Comparison of ENCODE assay signal across 28 cellular contexts in the genomic region with DNA sequence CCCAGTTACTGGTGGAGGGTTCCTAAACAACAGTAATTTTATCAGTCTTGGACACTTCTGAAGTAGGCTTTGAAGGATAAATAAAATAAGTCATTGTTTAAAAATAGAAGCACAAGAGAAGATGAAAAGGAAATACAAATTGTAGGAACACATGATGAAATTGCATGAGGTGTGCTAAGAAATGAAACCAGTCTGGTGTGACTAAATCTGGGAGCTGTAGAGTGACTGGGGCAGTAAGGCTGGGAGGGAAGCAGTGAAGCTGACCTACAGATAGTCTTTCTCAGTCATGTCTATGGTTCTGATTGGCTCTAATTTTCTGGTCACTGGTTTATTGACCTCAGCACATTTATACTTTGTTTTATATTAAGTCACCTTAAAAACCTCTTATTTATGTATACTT.
"Had no signal": no experiment of that assay in that cellular context is flagged by ENCODE, and none has a peak within 500 bp of the region (broad histone marks: within the 10 kb centered on the region; RNA-seq: fewer than 3 reads in every experiment).

No MANE protein-coding gene starts in this region.

- H3K27ac ChIP-seq: adrenal gland, ascending aorta, esophagus muscularis mucosa, pancreas, prostate gland, sigmoid colon, stomach, thyroid gland, upper lobe of left lung, VCaP had no signal

- H3K36me3 ChIP-seq: adrenal gland, ascending aorta, esophagus muscularis mucosa, pancreas, prostate gland, sigmoid colon, stomach, thyroid gland, upper lobe of left lung had no signal

- H3K4me3 ChIP-seq: adrenal gland, ascending aorta, esophagus muscularis mucosa, pancreas, prostate gland, sigmoid colon, stomach, thyroid gland, upper lobe of left lung had no signal

- FAIRE-seq: frontal cortex, keratinocyte, pancreas, small intestine had no signal

- DNase-seq: activated CD4-positive, alpha-beta T cell treated with anti-CD3 and anti-CD28 coated beads for 4 hours; activated CD4-positive, alpha-beta T cell treated with anti-CD3 and anti-CD28 coated beads, Interleukin-2, amount 50 U/mL, for 4 hours; activated naive CD4-positive, alpha-beta T cell treated with Interleukin-2 at 50 U/mL for 16 hours; activated T-cell treated with anti-CD3 and anti-CD28 coated beads for 4 hours; activated T-cell treated with anti-CD3 and anti-CD28 coated beads, Interleukin-2, amount 50 U/mL, for 72 hours; adrenal gland; caudate nucleus; cortex of kidney; effector memory CD8-positive, alpha-beta T cell; left colon; midbrain; naive thymus-derived CD4-positive, alpha-beta T cell; nucleus accumbens; pancreas; sigmoid colon; small intestine; stimulated activated CD4-positive, alpha-beta T cell treated with anti-CD3 and anti-CD28 coated beads, Interleukin-4, amount 100 ng/mL, for 4 hours; stimulated activated CD8-positive, alpha-beta memory T cell treated with anti-CD3 and anti-CD28 coated beads, Interleukin-4, amount 100 ng/mL, for 48 hours; stomach; thyroid gland; upper lobe of left lung had no signal

- H3K27me3 ChIP-seq: adrenal gland, ascending aorta, esophagus muscularis mucosa, pancreas, sigmoid colon, stomach, thyroid gland, upper lobe of left lung had no signal

- H3K4me1 ChIP-seq: adrenal gland, ascending aorta, esophagus muscularis mucosa, prostate gland, sigmoid colon, stomach, thyroid gland, upper lobe of left lung had no signal

- H3K9me3 ChIP-seq: adrenal gland, ascending aorta, esophagus muscularis mucosa, pancreas, prostate gland, sigmoid colon, stomach, thyroid gland, upper lobe of left lung had no signal

- ATAC-seq: activated T-cell treated with anti-CD3 and anti-CD28 coated beads, Interleukin-2, amount 50 U/mL, for 72 hours; effector memory CD8-positive, alpha-beta T cell; left colon; naive thymus-derived CD4-positive, alpha-beta T cell; stimulated activated memory B cell treated with anti-CD40 and anti-IgM and Interleukin-4, amounts not matched to agents 10 μg/mL and 1 μg/mL and 100 μg/mL, for 72 hours had no signal
